8 cellular contexts compared by ENCODE assay signal in genomic region chr1:46036894-46037596, GRCh38.
DNase-seq lines count a peak whose midpoint lies in the region; ATAC-seq, FAIRE-seq and TF ChIP-seq lines count a peak whose summit lies in the region.

No MANE protein-coding gene starts in this region.

- H3K9me3 Mint-ChIP-seq in WTC11: no peaks in the 10 kb centered on the region

- no peaks in the 10 kb centered on the region for H3K27me3 Mint-ChIP-seq in WTC11 (ENCODE audit: low read depth)

- H3K27me3 ChIP-seq in breast epithelium: no peaks in the 10 kb centered on the region

- TF ChIP-seq POLR2A in H54 (IDR thresholded peaks at IDR 0.05; ENCODE audit: low read depth, low read length) (no peak), breast epithelium (IDR thresholded peaks at IDR 0.05) (no peak)

- no peaks in the 10 kb centered on the region for H3K4me1 Mint-ChIP-seq in WTC11

- peak; percentile 38 for FAIRE-seq in H54 (lab: Jason Lieb, UNC)

- H3K4me1 ChIP-seq in breast epithelium: no peaks in the 10 kb centered on the region

- no peak overlapping the region for H3K4me3 ChIP-seq in breast epithelium

- no peaks in the 10 kb centered on the region for H3K36me3 ChIP-seq in breast epithelium

- no peak overlapping the region for H3K27ac Mint-ChIP-seq in WTC11

- DNase-seq in CD1c-positive myeloid dendritic cell (ENCODE audit: extremely low spot score): peak; percentile 84
- peak; percentile 70 for DNase-seq in H54 (ENCODE audit: insufficient read length, low spot score)
- peak; percentile 89 for DNase-seq in NCI-H2227 (lab: John Stamatoyannopoulos, UW; ENCODE audit: unreplicated experiment)
- DNase-seq in WTC11 (ENCODE audit: low spot score): peak; percentile 92
- peak; percentile 81 to 85 for DNase-seq in breast epithelium (ENCODE audit: low spot score in 2 of 2)
- DNase-seq in iris pigment epithelial cell (ENCODE audit: low read depth): peak; percentile 77
- DNase-seq in stimulated activated CD4-positive, alpha-beta T cell treated with anti-CD3 and anti-CD28 coated beads, Interleukin-15, amount 100 ng/mL, for 48 hours (ENCODE audit: low read depth in 2 of 2): peak; percentile 70 to 76

- H3K27ac ChIP-seq in breast epithelium: peak overlapping the region in 1 of 2 donors; percentile 1

- peak; percentile 98 for TF ChIP-seq CTCF in WTC11 (IDR thresholded peaks at IDR 0.05)
- TF ChIP-seq CTCF in breast epithelium (IDR thresholded peaks at IDR 0.05): peak; percentile 87 to 98 (median 98)

- H3K4me3 Mint-ChIP-seq in WTC11: no peak overlapping the region

- CTCF ChIA-PET in WTC11 (lab: Charles Lee): interaction anchor here (0.7 to 7.2 kb wide), 3 partner anchors 130 to 208 kb away, joined by 3 to 60 read pairs (median 8); no protein-coding TSS in a partner anchor

- peaks cover 6% of the 10 kb centered on the region for H3K36me3 Mint-ChIP-seq in WTC11

- H3K9me3 ChIP-seq in breast epithelium: no peaks in the 10 kb centered on the region

- ATAC-seq in WTC11: peak; percentile 76
- ATAC-seq in HG03139 (IDR thresholded peaks at IDR 0.05; ENCODE audit: unreplicated experiment): no peak

- intact Hi-C loops in breast epithelium (cut with DNase I; ENCODE audit: low total_unique reads): loop anchor here (5.0 to 10.0 kb wide), 2 partner anchors 140 to 282 kb away; partner anchors contain the start of genes IPP, P3R3URF and TSPAN1

- POLR2A ChIA-PET in WTC11 (lab: Charles Lee): no interaction called here

TF ChIP-seq in WTC11, 78 proteins besides CTCF, POLR2A, EP300 and RAD21:
- TF ChIP-seq ZBTB43 (CRISPR knock-in tag; IDR thresholded peaks at IDR 0.05): 0 out of 2 replicates have a peak, but pooled peaks have one; percentile 43
- TF ChIP-seq PRDM15 (CRISPR knock-in tag; IDR thresholded peaks at IDR 0.05): peak; percentile 57; the same call in 1 of the 2 replicates
- TF ChIP-seq, protein P1, sequence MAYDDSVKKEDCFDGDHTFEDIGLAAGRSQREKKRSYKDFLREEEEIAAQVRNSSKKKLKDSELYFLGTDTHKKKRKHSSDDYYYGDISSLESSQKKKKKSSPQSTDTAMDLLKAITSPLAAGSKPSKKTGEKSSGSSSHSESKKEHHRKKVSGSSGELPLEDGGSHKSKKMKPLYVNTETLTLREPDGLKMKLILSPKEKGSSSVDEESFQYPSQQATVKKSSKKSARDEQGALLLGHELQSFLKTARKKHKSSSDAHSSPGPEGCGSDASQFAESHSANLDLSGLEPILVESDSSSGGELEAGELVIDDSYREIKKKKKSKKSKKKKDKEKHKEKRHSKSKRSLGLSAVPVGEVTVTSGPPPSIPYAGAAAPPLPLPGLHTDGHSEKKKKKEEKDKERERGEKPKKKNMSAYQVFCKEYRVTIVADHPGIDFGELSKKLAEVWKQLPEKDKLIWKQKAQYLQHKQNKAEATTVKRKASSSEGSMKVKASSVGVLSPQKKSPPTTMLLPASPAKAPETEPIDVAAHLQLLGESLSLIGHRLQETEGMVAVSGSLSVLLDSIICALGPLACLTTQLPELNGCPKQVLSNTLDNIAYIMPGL (CRISPR knock-in tag; IDR thresholded peaks at IDR 0.05): peak; percentile 30; the same call in 1 of the 2 replicates
- no peak for TF ChIP-seq PRRX2 (CRISPR knock-in tag; IDR thresholded peaks at IDR 0.05)
- TF ChIP-seq FOXP1 (CRISPR knock-in tag; IDR thresholded peaks at IDR 0.05; ENCODE audit: borderline replicate concordance): peak; percentile 36; the same call in 1 of the 2 replicates
- TF ChIP-seq, protein P2, sequence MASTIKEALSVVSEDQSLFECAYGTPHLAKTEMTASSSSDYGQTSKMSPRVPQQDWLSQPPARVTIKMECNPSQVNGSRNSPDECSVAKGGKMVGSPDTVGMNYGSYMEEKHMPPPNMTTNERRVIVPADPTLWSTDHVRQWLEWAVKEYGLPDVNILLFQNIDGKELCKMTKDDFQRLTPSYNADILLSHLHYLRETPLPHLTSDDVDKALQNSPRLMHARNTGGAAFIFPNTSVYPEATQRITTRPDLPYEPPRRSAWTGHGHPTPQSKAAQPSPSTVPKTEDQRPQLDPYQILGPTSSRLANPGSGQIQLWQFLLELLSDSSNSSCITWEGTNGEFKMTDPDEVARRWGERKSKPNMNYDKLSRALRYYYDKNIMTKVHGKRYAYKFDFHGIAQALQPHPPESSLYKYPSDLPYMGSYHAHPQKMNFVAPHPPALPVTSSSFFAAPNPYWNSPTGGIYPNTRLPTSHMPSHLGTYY (CRISPR knock-in tag; IDR thresholded peaks at IDR 0.05): 0 out of 2 replicates have a peak, but pooled peaks have one; percentile 37
- no peak for TF ChIP-seq NFYB (CRISPR knock-in tag; conservative IDR thresholded peaks at IDR 0.05; ENCODE audit: low read depth)
- TF ChIP-seq CREM (CRISPR knock-in tag; IDR thresholded peaks at IDR 0.05): peak; percentile 39; the same call in 1 of the 2 replicates
- TF ChIP-seq ZNF416 (CRISPR knock-in tag; IDR thresholded peaks at IDR 0.05): no peak
- 0 out of 2 replicates have a peak, but pooled peaks have one; percentile 38 for TF ChIP-seq ETV6 (CRISPR knock-in tag; IDR thresholded peaks at IDR 0.05)
- no peak for TF ChIP-seq GTF2I (CRISPR knock-in tag; conservative IDR thresholded peaks at IDR 0.05)
- TF ChIP-seq, protein P3, sequence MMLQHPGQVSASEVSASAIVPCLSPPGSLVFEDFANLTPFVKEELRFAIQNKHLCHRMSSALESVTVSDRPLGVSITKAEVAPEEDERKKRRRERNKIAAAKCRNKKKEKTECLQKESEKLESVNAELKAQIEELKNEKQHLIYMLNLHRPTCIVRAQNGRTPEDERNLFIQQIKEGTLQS (CRISPR knock-in tag; conservative IDR thresholded peaks at IDR 0.05): no peak
- TF ChIP-seq TP53 (CRISPR knock-in tag; IDR thresholded peaks at IDR 0.05): no peak
- TF ChIP-seq SP1 (CRISPR knock-in tag; conservative IDR thresholded peaks at IDR 0.05): 0 out of 2 replicates have a peak, but pooled peaks have one; percentile 18
TF ChIP-seq in WTC11: peak in this region for 8.
